In the genomic region with DNA sequence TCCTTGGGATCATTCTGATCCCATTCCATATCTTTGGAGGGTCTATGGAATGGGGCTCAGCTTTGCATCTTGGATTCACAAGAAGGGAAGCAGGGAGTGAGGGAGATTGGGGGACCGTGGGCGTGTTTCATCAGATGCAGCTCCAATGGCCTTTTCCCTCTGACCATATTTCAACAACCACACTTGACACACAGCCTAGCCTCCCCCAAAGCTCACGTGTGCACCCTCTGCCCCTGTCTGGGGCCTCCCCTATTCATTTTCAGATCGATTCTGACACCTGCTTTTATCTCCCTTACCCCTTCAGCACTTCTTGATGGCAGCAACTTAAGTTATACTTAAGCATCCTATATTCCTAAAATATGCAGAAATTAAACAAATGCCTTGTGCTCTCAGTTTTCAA, we compare ENCODE assay signal across 16 cellular contexts.
DNase-seq lines count a peak whose midpoint lies in the region; ATAC-seq and TF ChIP-seq lines count a peak whose summit lies in the region.
"Had no signal": no experiment of that assay in that cellular context is flagged by ENCODE, and none has a peak within 500 bp of the region (broad histone marks: within the 10 kb centered on the region; RNA-seq: fewer than 3 reads in every experiment).

No MANE protein-coding gene starts in this region.

- H3K36me3 Mint-ChIP-seq in activated CD8-positive, alpha-beta T cell treated with anti-CD3 and anti-CD28 coated beads for 36 hours (ENCODE audit: low read depth): peaks cover 3% of the 10 kb centered on the region
- peaks cover 25% of the 10 kb centered on the region for H3K36me3 Mint-ChIP-seq in activated CD8-positive, alpha-beta T cell treated with anti-CD3 and anti-CD28 coated beads, Interleukin-2, amount 10 ng/mL, durations not matched to agents 7 days and 5 days (ENCODE audit: low read depth)
- peaks cover 14 to 24% of the 10 kb centered on the region in 2 donors for H3K36me3 Mint-ChIP-seq in stimulated activated naive B cell treated with anti-CD40 and anti-IgM and Interleukin-4, amounts not matched to agents 10 μg/mL and 1 μg/mL and 100 μg/mL, for 72 hours

- POLR2A ChIA-PET in activated CD8-positive, alpha-beta T cell treated with anti-CD3 and anti-CD28 coated beads for 36 hours (lab: Charles Lee): interaction anchor here (1.0 kb wide), 1 partner anchor 11 kb away, joined by 3 read pairs; no protein-coding TSS in a partner anchor
- POLR2A ChIA-PET in activated CD8-positive, alpha-beta T cell treated with anti-CD3 and anti-CD28 coated beads, Interleukin-2, amount 10 ng/mL, durations not matched to agents 7 days and 5 days (lab: Charles Lee): no interaction called here

- H3K4me3 ChIP-seq in heart right ventricle: no peak overlapping the region
- H3K4me3 ChIP-seq in vagina: no peak overlapping the region
- H3K4me3 ChIP-seq: ascending aorta, ovary, PC-9 had no signal

- peak; percentile 67 for ATAC-seq in activated CD8-positive, alpha-beta T cell treated with anti-CD3 and anti-CD28 coated beads for 36 hours
- no peak for ATAC-seq in activated CD8-positive, alpha-beta T cell treated with anti-CD3 and anti-CD28 coated beads, Interleukin-2, amount 10 ng/mL, durations not matched to agents 7 days and 5 days
- peak; percentile 58 for ATAC-seq in GM21723 (IDR thresholded peaks at IDR 0.05; ENCODE audit: unreplicated experiment)
- ATAC-seq in HG03460 (IDR thresholded peaks at IDR 0.05; ENCODE audit: unreplicated experiment): peak; percentile 52
- ATAC-seq in stimulated activated naive B cell treated with anti-CD40 and anti-IgM and Interleukin-4, amounts not matched to agents 10 μg/mL and 1 μg/mL and 100 μg/mL, for 72 hours (replicated peaks): peak; percentile 86 to 87
- ATAC-seq in heart right ventricle: no peak

- no peak overlapping the region for H3K27ac Mint-ChIP-seq in activated CD8-positive, alpha-beta T cell treated with anti-CD3 and anti-CD28 coated beads for 36 hours
- H3K27ac Mint-ChIP-seq in activated CD8-positive, alpha-beta T cell treated with anti-CD3 and anti-CD28 coated beads, Interleukin-2, amount 10 ng/mL, durations not matched to agents 7 days and 5 days: no peak overlapping the region
- peak overlapping the region; percentile 84 for H3K27ac Mint-ChIP-seq in stimulated activated naive B cell treated with anti-CD40 and anti-IgM and Interleukin-4, amounts not matched to agents 10 μg/mL and 1 μg/mL and 100 μg/mL, for 72 hours

- CTCF ChIA-PET in activated CD8-positive, alpha-beta T cell treated with anti-CD3 and anti-CD28 coated beads for 36 hours (lab: Charles Lee): no interaction called here
- CTCF ChIA-PET in activated CD8-positive, alpha-beta T cell treated with anti-CD3 and anti-CD28 coated beads, Interleukin-2, amount 10 ng/mL, durations not matched to agents 7 days and 5 days (lab: Charles Lee): interaction anchor here (1.0 to 1.9 kb wide), 3 partner anchors 15 to 110 kb away, joined by 3 to 12 read pairs (median 4); no protein-coding TSS in a partner anchor

- no peaks in the 10 kb centered on the region for H3K9me3 ChIP-seq in heart right ventricle
- no peaks in the 10 kb centered on the region for H3K9me3 ChIP-seq in vagina
- H3K9me3 ChIP-seq: ascending aorta, ovary had no signal

- H3K36me3 ChIP-seq in heart right ventricle: no peaks in the 10 kb centered on the region
- H3K36me3 ChIP-seq in vagina: no peaks in the 10 kb centered on the region
- H3K36me3 ChIP-seq: ascending aorta, ovary had no signal

- WGBS in heart right ventricle, 2 donors: 68 to 80% methylated on average over 4 of the region's 4 CpGs

- no peak overlapping the region for H3K4me3 Mint-ChIP-seq in activated CD8-positive, alpha-beta T cell treated with anti-CD3 and anti-CD28 coated beads for 36 hours
- no peak overlapping the region for H3K4me3 Mint-ChIP-seq in activated CD8-positive, alpha-beta T cell treated with anti-CD3 and anti-CD28 coated beads, Interleukin-2, amount 10 ng/mL, durations not matched to agents 7 days and 5 days
- peak overlapping the region; percentile 53 to 62 for H3K4me3 Mint-ChIP-seq in stimulated activated naive B cell treated with anti-CD40 and anti-IgM and Interleukin-4, amounts not matched to agents 10 μg/mL and 1 μg/mL and 100 μg/mL, for 72 hours
- H3K4me3 Mint-ChIP-seq: T-helper 1 cell treated with Interleukin-12 subunit alpha and Interleukin-12 subunit beta and Interleukin-4 antibody, amounts not matched to agents 30 μg/mL and 1 μg/mL, for 36 hours had no signal

- TF ChIP-seq POLR2A in vagina (IDR thresholded peaks at IDR 0.05): no peak

- H3K27me3 Mint-ChIP-seq in activated CD8-positive, alpha-beta T cell treated with anti-CD3 and anti-CD28 coated beads for 36 hours: no peaks in the 10 kb centered on the region
- no peaks in the 10 kb centered on the region for H3K27me3 Mint-ChIP-seq in activated CD8-positive, alpha-beta T cell treated with anti-CD3 and anti-CD28 coated beads, Interleukin-2, amount 10 ng/mL, durations not matched to agents 7 days and 5 days (ENCODE audit: low read depth)
- H3K27me3 Mint-ChIP-seq in stimulated activated naive B cell treated with anti-CD40 and anti-IgM and Interleukin-4, amounts not matched to agents 10 μg/mL and 1 μg/mL and 100 μg/mL, for 72 hours: no peaks in the 10 kb centered on the region

- H3K27ac ChIP-seq in heart right ventricle (no peak overlapping the region), vagina (no peak overlapping the region)
- H3K27ac ChIP-seq: ascending aorta, ovary, PC-9 had no signal

- DNase-seq in activated CD8-positive, alpha-beta T cell treated with anti-CD3 and anti-CD28 coated beads for 36 hours: peak; percentile 37
- no peak for DNase-seq in activated CD8-positive, alpha-beta T cell treated with anti-CD3 and anti-CD28 coated beads, Interleukin-2, amount 10 ng/mL, durations not matched to agents 7 days and 5 days
- DNase-seq in stimulated activated naive B cell treated with anti-CD40 and anti-IgM and Interleukin-4, amounts not matched to agents 10 μg/mL and 1 μg/mL and 100 μg/mL, for 72 hours: no peak
- no peak for DNase-seq in heart right ventricle
- DNase-seq in NCI-H1105 treated with DMSO at 0.1 percent for 48 hours (lab: John Stamatoyannopoulos, UW): no peak
- no peak for DNase-seq in vagina (ENCODE audit: extremely low spot score in 2 of 2)
- DNase-seq: effector memory CD4-positive, alpha-beta T cell; KBM-7; NCI-H2081 treated with DMSO at 0.1 percent for 48 hours; ovary; PC-9; stimulated activated naive CD4-positive, alpha-beta T cell had no signal

- H3K4me1 Mint-ChIP-seq in activated CD8-positive, alpha-beta T cell treated with anti-CD3 and anti-CD28 coated beads for 36 hours (ENCODE audit: low read depth): peaks cover 59% of the 10 kb centered on the region
- peaks cover 58% of the 10 kb centered on the region for H3K4me1 Mint-ChIP-seq in activated CD8-positive, alpha-beta T cell treated with anti-CD3 and anti-CD28 coated beads, Interleukin-2, amount 10 ng/mL, durations not matched to agents 7 days and 5 days (ENCODE audit: low read depth)
- peaks cover 62 to 91% of the 10 kb centered on the region in 2 donors for H3K4me1 Mint-ChIP-seq in stimulated activated naive B cell treated with anti-CD40 and anti-IgM and Interleukin-4, amounts not matched to agents 10 μg/mL and 1 μg/mL and 100 μg/mL, for 72 hours

- intact Hi-C loops in activated CD8-positive, alpha-beta T cell treated with anti-CD3 and anti-CD28 coated beads for 36 hours (cut with micrococcal nuclease): no loop called here
- intact Hi-C loops in heart right ventricle (cut with DNase I): no loop called here
- intact Hi-C loops in vagina (cut with DNase I): no loop called here

- no peak for TF ChIP-seq CTCF in activated CD8-positive, alpha-beta T cell treated with anti-CD3 and anti-CD28 coated beads for 36 hours (IDR thresholded peaks at IDR 0.05)
- TF ChIP-seq CTCF in heart right ventricle (IDR thresholded peaks at IDR 0.05) (no peak), vagina (IDR thresholded peaks at IDR 0.05) (no peak)

- H3K27me3 ChIP-seq in heart right ventricle (no peaks in the 10 kb centered on the region), vagina (no peaks in the 10 kb centered on the region)
- H3K27me3 ChIP-seq: ascending aorta, ovary had no signal

- peaks cover 0 to 34% (median 0%) of the 10 kb centered on the region in 9 donors for H3K4me1 ChIP-seq in heart right ventricle
- H3K4me1 ChIP-seq in vagina: peaks cover 10% of the 10 kb centered on the region

- H3K9me3 Mint-ChIP-seq in activated CD8-positive, alpha-beta T cell treated with anti-CD3 and anti-CD28 coated beads for 36 hours: no peaks in the 10 kb centered on the region
- H3K9me3 Mint-ChIP-seq in activated CD8-positive, alpha-beta T cell treated with anti-CD3 and anti-CD28 coated beads, Interleukin-2, amount 10 ng/mL, durations not matched to agents 7 days and 5 days (ENCODE audit: insufficient read depth): no peaks in the 10 kb centered on the region
- no peaks in the 10 kb centered on the region for H3K9me3 Mint-ChIP-seq in stimulated activated naive B cell treated with anti-CD40 and anti-IgM and Interleukin-4, amounts not matched to agents 10 μg/mL and 1 μg/mL and 100 μg/mL, for 72 hours
- H3K9me3 Mint-ChIP-seq: T-helper 1 cell treated with Interleukin-12 subunit alpha and Interleukin-12 subunit beta and Interleukin-4 antibody, amounts not matched to agents 30 μg/mL and 1 μg/mL, for 36 hours had no signal

Comparison
In these comparisons a context has a peak if more than half of its experiments do, and no peak if none do; other contexts are left out.
1. ATAC-seq: peak in activated CD8-positive, alpha-beta T cell treated with anti-CD3 and anti-CD28 coated beads for 36 hours (single experiment), GM21723 (single experiment), HG03460 (single experiment) and stimulated activated naive B cell treated with anti-CD40 and anti-IgM and Interleukin-4, amounts not matched to agents 10 μg/mL and 1 μg/mL and 100 μg/mL, for 72 hours (2 of 2); none in activated CD8-positive, alpha-beta T cell treated with anti-CD3 and anti-CD28 coated beads, Interleukin-2, amount 10 ng/mL, durations not matched to agents 7 days and 5 days (single experiment) and heart right ventricle (0 of 8).
2. H3K4me3 Mint-ChIP-seq: peak in stimulated activated naive B cell treated with anti-CD40 and anti-IgM and Interleukin-4, amounts not matched to agents 10 μg/mL and 1 μg/mL and 100 μg/mL, for 72 hours (2 of 2); none in activated CD8-positive, alpha-beta T cell treated with anti-CD3 and anti-CD28 coated beads for 36 hours (single experiment) and activated CD8-positive, alpha-beta T cell treated with anti-CD3 and anti-CD28 coated beads, Interleukin-2, amount 10 ng/mL, durations not matched to agents 7 days and 5 days (single experiment).